ENCODE assay signal across 8 cellular contexts in genomic region chr5:173581408-173582197, GRCh38. TPM values are rescaled to one million over a fixed set of nuclear protein-coding genes. Genes with fewer than 3 reads are reported as not detected.
A peak's percentile ranks its signal among the peaks of the same experiment; 100 is the strongest.
DNase-seq lines count a peak whose midpoint lies in the region; ATAC-seq and TF ChIP-seq lines count a peak whose summit lies in the region.

No MANE protein-coding gene starts in this region.

- no peak overlapping the region for H3K27ac ChIP-seq in testis

- no peaks in the 10 kb centered on the region for H3K36me3 ChIP-seq in testis (ENCODE audit: low read depth, missing control alignments)

- TF ChIP-seq CTCF in testis (IDR thresholded peaks at IDR 0.05): peak; percentile 19 to 77 (median 58)

- intact Hi-C loops in testis (cut with DNase I; ENCODE audit: low total_unique reads): no loop called here

- H3K4me1 ChIP-seq in testis: peaks cover 10% of the 10 kb centered on the region

- H3K9me3 ChIP-seq in testis: no peaks in the 10 kb centered on the region

- H3K4me3 ChIP-seq in testis: no peak overlapping the region

- 59 to 69% methylated on average over 12 to 16 of the region's 16 CpGs for WGBS in testis, 2 donors

- peak; percentile 69 for ATAC-seq in GM19351 (IDR thresholded peaks at IDR 0.05; ENCODE audit: unreplicated experiment)
- ATAC-seq in left lobe of liver: peak; percentile 43

- DNase-seq in AG08395 (ENCODE audit: low spot score): peak; percentile 47
- DNase-seq in RPMI8226: peak; percentile 55
- DNase-seq in astrocyte of the hippocampus (ENCODE audit: low read depth, low spot score): peak; percentile 64
- DNase-seq in left lobe of liver (ENCODE audit: low spot score): no peak
- DNase-seq in testis: peak; percentile 70
- DNase-seq in mucosa of gallbladder (ENCODE audit: low spot score): no peak
- DNase-seq in NCI-H774 (lab: John Stamatoyannopoulos, UW): no peak

- no peak for TF ChIP-seq POLR2A in testis (IDR thresholded peaks at IDR 0.05)

- no peaks in the 10 kb centered on the region for H3K27me3 ChIP-seq in testis

RNA-seq across cellular contexts. Expression of gene BOD1, which starts 34.8 kb away (rescaled TPM):
- total RNA-seq in left lobe of liver (12.1 TPM), testis (10 to 100 TPM; 59.4 to 70.1 TPM), mucosa of gallbladder (37.7 TPM)
- polyA plus RNA-seq in testis (ENCODE audit: insufficient read depth, low read depth, low replicate concordance): 88.1 TPM

Comparison
In these comparisons a context has a peak if more than half of its experiments do, and no peak if none do; other contexts are left out.
1. DNase-seq: peak in AG08395 (single experiment), RPMI8226 (single experiment), astrocyte of the hippocampus (single experiment) and testis (single experiment); none in left lobe of liver (single experiment), mucosa of gallbladder (single experiment) and NCI-H774 (single experiment).